Comparison of ENCODE assay signal across 8 cellular contexts in the genomic region with DNA sequence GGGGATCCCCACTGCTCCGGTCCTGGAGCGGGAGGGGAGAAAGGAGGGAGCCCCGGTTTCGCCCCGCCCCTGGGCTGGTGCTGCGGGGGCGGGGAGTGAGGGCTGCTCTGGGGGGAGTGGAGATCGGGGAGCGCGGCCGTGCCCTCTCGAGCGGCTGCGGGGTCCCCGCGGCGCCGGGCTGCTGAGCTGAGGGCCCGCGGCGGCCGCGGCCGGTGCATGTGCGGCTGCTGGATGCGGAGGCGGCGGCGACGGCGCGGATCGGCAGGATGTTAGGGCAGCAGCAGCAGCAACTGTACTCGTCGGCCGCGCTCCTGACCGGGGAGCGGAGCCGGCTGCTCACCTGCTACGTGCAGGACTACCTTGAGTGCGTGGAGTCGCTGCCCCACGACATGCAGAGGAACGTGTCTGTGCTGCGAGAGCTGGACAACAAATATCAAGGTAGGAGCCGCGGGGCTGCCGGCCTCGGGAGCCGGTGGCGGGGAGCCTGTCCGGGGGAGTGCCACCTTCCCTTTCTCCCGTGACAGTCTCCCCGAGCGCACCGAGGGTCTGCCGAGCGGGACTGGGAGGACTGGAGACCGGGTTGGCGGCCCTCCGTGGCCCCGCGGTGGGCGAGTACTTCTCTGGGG. TPM values are rescaled to one million over a fixed set of nuclear protein-coding genes. Genes with fewer than 3 reads are reported as not detected.
DNase-seq lines count a peak whose midpoint lies in the region; ATAC-seq and TF ChIP-seq lines count a peak whose summit lies in the region.

A gene with protein sequence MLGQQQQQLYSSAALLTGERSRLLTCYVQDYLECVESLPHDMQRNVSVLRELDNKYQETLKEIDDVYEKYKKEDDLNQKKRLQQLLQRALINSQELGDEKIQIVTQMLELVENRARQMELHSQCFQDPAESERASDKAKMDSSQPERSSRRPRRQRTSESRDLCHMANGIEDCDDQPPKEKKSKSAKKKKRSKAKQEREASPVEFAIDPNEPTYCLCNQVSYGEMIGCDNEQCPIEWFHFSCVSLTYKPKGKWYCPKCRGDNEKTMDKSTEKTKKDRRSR (plus strand): TSS at position 129 of the 626 bp plus-strand sequence. CDS start 138 bp downstream, at position 267.

- peaks cover 18% of the 10 kb centered on the region for H3K4me1 Mint-ChIP-seq in WTC11
- peaks cover 22% of the 10 kb centered on the region for H3K4me1 Mint-ChIP-seq in neural crest cell

- peaks cover 13% of the 10 kb centered on the region; the same call in 1 of the 2 replicates for H4K20me1 ChIP-seq in BLaER1

- peak within 1 kb of the TSS; percentile 87 for H3K9ac ChIP-seq in BLaER1

- POLR2A ChIA-PET in WTC11 (lab: Charles Lee) = interaction anchor here (2.1 kb wide), 1 partner anchor 61 kb away, joined by 12 read pairs; the partner anchor contains the start of gene CDKN2AIP

- H3K27me3 ChIP-seq in BLaER1 = no peaks in the 10 kb centered on the region

- CTCF ChIA-PET in WTC11 (lab: Charles Lee) = interaction anchor here (1.2 to 1.8 kb wide), 3 partner anchors 95 to 96 kb away, joined by 3 to 5 read pairs (median 5); no protein-coding TSS in a partner anchor

- TF ChIP-seq POLR2A in GM18505 (IDR thresholded peaks at IDR 0.05; ENCODE audit: borderline replicate concordance, extremely low read depth, insufficient read depth, insufficient read length) = peak; percentile 10

- H3K9me3 Mint-ChIP-seq in WTC11 (no peaks in the 10 kb centered on the region), neural crest cell (no peaks in the 10 kb centered on the region)

- peak within 1 kb of the TSS; percentile 98 for H3K27ac Mint-ChIP-seq in WTC11
- H3K27ac Mint-ChIP-seq in neural crest cell (ENCODE audit: unreplicated experiment) = peak within 1 kb of the TSS; percentile 99

- ATAC-seq in GM18505 (IDR thresholded peaks at IDR 0.05; ENCODE audit: unreplicated experiment) (peak; percentile 50), HG02884 (IDR thresholded peaks at IDR 0.05; ENCODE audit: unreplicated experiment) (peak; percentile 39), WTC11 (peak; percentile 59)

- peak within 1 kb of the TSS; percentile 86 for H3K27ac ChIP-seq in BLaER1

- H3K27me3 Mint-ChIP-seq in WTC11 (ENCODE audit: low read depth) (no peaks in the 10 kb centered on the region), neural crest cell (ENCODE audit: low read depth) (no peaks in the 10 kb centered on the region)

- no peak for TF ChIP-seq CTCF in WTC11 (IDR thresholded peaks at IDR 0.05)
- no peak for TF ChIP-seq CTCF in fibroblast of mammary gland (conservative IDR thresholded peaks at IDR 0.05; ENCODE audit: control insufficient read depth, insufficient read depth, low read depth, low read length)
- no peak for TF ChIP-seq CTCF in neural crest cell (conservative IDR thresholded peaks at IDR 0.05)

- H3K36me3 Mint-ChIP-seq in WTC11 (peaks cover under 1% of the 10 kb centered on the region), neural crest cell (ENCODE audit: low read depth) (no peaks in the 10 kb centered on the region)

- H3K36me3 ChIP-seq in BLaER1 = peaks cover under 1% of the 10 kb centered on the region; the same call in 1 of the 2 replicates

- peaks cover 31% of the 10 kb centered on the region for H3K4me1 ChIP-seq in BLaER1

- peak within 1 kb of the TSS; percentile 82 for H3K4me2 ChIP-seq in BLaER1

- H3K4me3 Mint-ChIP-seq in WTC11 (peak within 1 kb of the TSS; percentile 89), neural crest cell (peak within 1 kb of the TSS; percentile 99)

- H3K4me3 ChIP-seq in BLaER1 (peak within 1 kb of the TSS; percentile 92), fibroblast of mammary gland (ENCODE audit: control insufficient read depth, low read depth, low read length) (peak within 1 kb of the TSS; percentile 91)

- no peaks in the 10 kb centered on the region for H3K9me3 ChIP-seq in BLaER1

- peak; percentile 60 for DNase-seq in NCI-H1417 treated with DMSO at 0.1 percent for 48 hours (lab: John Stamatoyannopoulos, UW)
- DNase-seq in WTC11 (ENCODE audit: low spot score) = no peak
- DNase-seq in fibroblast of mammary gland (ENCODE audit: low read depth) = no peak
- no peak for DNase-seq in neural crest cell (ENCODE audit: low read depth, low spot score)
- no peak for DNase-seq in inferior parietal cortex (ENCODE audit: extremely low spot score)

TF ChIP-seq in WTC11, 78 proteins besides CTCF, POLR2A, EP300 and RAD21:
- TF ChIP-seq STAT6 (CRISPR knock-in tag; conservative IDR thresholded peaks at IDR 0.05; ENCODE audit: low read depth) (0 out of 2 replicates have a peak, but pooled peaks have one; percentile 29), TCF7 (CRISPR knock-in tag; IDR thresholded peaks at IDR 0.05; ENCODE audit: low read depth) (0 out of 2 replicates have a peak, but pooled peaks have one; percentile 18), TEAD1 (CRISPR knock-in tag; IDR thresholded peaks at IDR 0.05) (no peak), MYBL2 (CRISPR knock-in tag; IDR thresholded peaks at IDR 0.05) (0 out of 2 replicates have a peak, but pooled peaks have one; percentile 47), ZNF121 (CRISPR knock-in tag; IDR thresholded peaks at IDR 0.05) (no peak), GTF2I (CRISPR knock-in tag; conservative IDR thresholded peaks at IDR 0.05) (no peak), ZNF219 (CRISPR knock-in tag; IDR thresholded peaks at IDR 0.05; ENCODE audit: borderline replicate concordance) (0 out of 2 replicates have a peak, but pooled peaks have one; percentile 65), TEAD4 (CRISPR knock-in tag; IDR thresholded peaks at IDR 0.05) (no peak), KAT7 (CRISPR knock-in tag; IDR thresholded peaks at IDR 0.05; ENCODE audit: borderline replicate concordance) (0 out of 2 replicates have a peak, but pooled peaks have one; percentile 47), FOXP4 (CRISPR knock-in tag; IDR thresholded peaks at IDR 0.05) (no peak)
- TF ChIP-seq, protein P1, sequence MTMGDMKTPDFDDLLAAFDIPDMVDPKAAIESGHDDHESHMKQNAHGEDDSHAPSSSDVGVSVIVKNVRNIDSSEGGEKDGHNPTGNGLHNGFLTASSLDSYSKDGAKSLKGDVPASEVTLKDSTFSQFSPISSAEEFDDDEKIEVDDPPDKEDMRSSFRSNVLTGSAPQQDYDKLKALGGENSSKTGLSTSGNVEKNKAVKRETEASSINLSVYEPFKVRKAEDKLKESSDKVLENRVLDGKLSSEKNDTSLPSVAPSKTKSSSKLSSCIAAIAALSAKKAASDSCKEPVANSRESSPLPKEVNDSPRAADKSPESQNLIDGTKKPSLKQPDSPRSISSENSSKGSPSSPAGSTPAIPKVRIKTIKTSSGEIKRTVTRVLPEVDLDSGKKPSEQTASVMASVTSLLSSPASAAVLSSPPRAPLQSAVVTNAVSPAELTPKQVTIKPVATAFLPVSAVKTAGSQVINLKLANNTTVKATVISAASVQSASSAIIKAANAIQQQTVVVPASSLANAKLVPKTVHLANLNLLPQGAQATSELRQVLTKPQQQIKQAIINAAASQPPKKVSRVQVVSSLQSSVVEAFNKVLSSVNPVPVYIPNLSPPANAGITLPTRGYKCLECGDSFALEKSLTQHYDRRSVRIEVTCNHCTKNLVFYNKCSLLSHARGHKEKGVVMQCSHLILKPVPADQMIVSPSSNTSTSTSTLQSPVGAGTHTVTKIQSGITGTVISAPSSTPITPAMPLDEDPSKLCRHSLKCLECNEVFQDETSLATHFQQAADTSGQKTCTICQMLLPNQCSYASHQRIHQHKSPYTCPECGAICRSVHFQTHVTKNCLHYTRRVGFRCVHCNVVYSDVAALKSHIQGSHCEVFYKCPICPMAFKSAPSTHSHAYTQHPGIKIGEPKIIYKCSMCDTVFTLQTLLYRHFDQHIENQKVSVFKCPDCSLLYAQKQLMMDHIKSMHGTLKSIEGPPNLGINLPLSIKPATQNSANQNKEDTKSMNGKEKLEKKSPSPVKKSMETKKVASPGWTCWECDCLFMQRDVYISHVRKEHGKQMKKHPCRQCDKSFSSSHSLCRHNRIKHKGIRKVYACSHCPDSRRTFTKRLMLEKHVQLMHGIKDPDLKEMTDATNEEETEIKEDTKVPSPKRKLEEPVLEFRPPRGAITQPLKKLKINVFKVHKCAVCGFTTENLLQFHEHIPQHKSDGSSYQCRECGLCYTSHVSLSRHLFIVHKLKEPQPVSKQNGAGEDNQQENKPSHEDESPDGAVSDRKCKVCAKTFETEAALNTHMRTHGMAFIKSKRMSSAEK (CRISPR knock-in tag; IDR thresholded peaks at IDR 0.05; ENCODE audit: borderline replicate concordance) = no peak

RNA-seq across cellular contexts. Expression of the gene that starts here (rescaled TPM):
- total RNA-seq in WTC11 (2021) (12.0 to 15.6 TPM (median 14.8 TPM) in 3 replicates), neural crest cell (16.9 and 18.1 TPM in 2 replicates)
